In the genomic region with DNA sequence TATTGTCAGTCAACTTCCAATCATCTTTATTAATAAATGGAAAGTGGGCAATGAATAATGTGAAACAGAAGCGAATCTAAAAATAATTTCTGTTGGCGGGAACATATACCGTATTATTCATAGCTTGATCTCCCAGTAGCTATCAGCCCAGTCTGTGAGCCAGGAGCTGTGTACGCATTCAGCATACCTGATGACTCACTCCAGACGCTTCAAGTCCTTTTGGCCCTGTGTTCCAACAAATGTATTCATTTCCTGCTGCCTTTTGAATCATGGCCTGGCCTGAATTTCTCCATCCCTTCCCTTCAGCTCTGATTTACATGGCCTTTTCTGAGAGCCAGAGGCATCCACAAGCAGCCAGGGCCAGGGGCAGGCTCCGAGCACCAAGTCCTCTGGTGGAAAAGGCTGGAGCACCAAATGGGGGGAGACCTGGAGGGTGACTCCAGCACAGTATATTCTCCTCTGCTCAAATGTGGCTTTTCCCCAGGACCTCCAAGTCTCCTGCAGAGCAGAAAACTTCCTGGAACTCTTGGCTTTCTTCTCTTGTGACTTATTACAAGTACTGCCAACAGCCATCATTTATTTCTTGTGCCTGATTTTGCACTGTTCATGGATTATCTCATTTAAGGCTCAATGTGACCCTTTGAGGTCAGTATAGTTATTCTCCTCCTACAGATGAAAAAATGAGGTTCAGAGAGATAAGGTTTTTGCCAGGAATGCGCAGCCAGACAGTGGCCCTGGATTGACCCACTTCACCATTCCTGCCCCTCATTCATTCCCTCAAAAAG, we compare ENCODE assay signal across 12 cellular contexts.
A peak's percentile ranks its signal among the peaks of the same experiment; 100 is the strongest.
DNase-seq lines count a peak whose midpoint lies in the region; ATAC-seq and TF ChIP-seq lines count a peak whose summit lies in the region.
"Had no signal": no experiment of that assay in that cellular context is flagged by ENCODE, and none has a peak within 500 bp of the region (broad histone marks: within the 10 kb centered on the region; RNA-seq: fewer than 3 reads in every experiment).

No MANE protein-coding gene starts in this region.

- H3K27ac Mint-ChIP-seq in GM23338 (0 out of 2 replicates have a peak overlapping the region, but pooled peaks have one; percentile 51), neural progenitor cell (no peak overlapping the region)
- H3K27ac Mint-ChIP-seq: activated B cell treated with CpG ODN at 0.5 μM for 24 hours had no signal

- no peaks in the 10 kb centered on the region; the same call in 1 of the 2 replicates for H3K36me3 ChIP-seq in GM23338 (ENCODE audit: insufficient read depth)
- no peaks in the 10 kb centered on the region for H3K36me3 ChIP-seq in neural progenitor cell
- H3K36me3 ChIP-seq: colonic mucosa had no signal

- H3K4me1 Mint-ChIP-seq in GM23338 (peaks cover 23% of the 10 kb centered on the region), neural progenitor cell (peaks cover 6% of the 10 kb centered on the region)
- H3K4me1 Mint-ChIP-seq: activated B cell treated with CpG ODN at 0.5 μM for 24 hours, neural crest cell had no signal

- H3K27ac ChIP-seq in GM23338 (ENCODE audit: low read depth) (no peak overlapping the region), neural progenitor cell (no peak overlapping the region)
- H3K27ac ChIP-seq: colonic mucosa had no signal

- no peak overlapping the region for H3K9ac ChIP-seq in neural progenitor cell

- no peak overlapping the region for H3K4me2 ChIP-seq in GM23338
- H3K4me2 ChIP-seq in neural progenitor cell, result no peak overlapping the region

- no peaks in the 10 kb centered on the region for H3K79me2 ChIP-seq in GM23338 (replicated peaks; ENCODE audit: insufficient read depth)
- no peaks in the 10 kb centered on the region for H3K79me2 ChIP-seq in neural progenitor cell (ENCODE audit: low read depth)

- H3K4me3 Mint-ChIP-seq in GM23338, result no peak overlapping the region
- no peak overlapping the region for H3K4me3 Mint-ChIP-seq in neural progenitor cell
- H3K4me3 Mint-ChIP-seq: activated B cell treated with CpG ODN at 0.5 μM for 24 hours, neural crest cell had no signal

- H3K9me2 ChIP-seq in GM23338 (ENCODE audit: insufficient read depth), result peaks cover 3% of the 10 kb centered on the region

- H3K9me3 ChIP-seq in neural progenitor cell (ENCODE audit: low read depth), result no peaks in the 10 kb centered on the region
- H3K9me3 ChIP-seq: colonic mucosa had no signal

- H3K27me3 Mint-ChIP-seq in GM23338 (ENCODE audit: insufficient read depth, low read depth, poor library complexity) (peaks cover 2% of the 10 kb centered on the region), neural progenitor cell (ENCODE audit: insufficient read depth, low read depth) (peaks cover 8% of the 10 kb centered on the region)

- H2AFZ ChIP-seq in GM23338, result no peak overlapping the region
- no peak overlapping the region for H2AFZ ChIP-seq in neural progenitor cell (replicated peaks)

- H3K27me3 ChIP-seq in GM23338 (ENCODE audit: insufficient read depth) (no peaks in the 10 kb centered on the region), neural progenitor cell (no peaks in the 10 kb centered on the region)
- H3K27me3 ChIP-seq: colonic mucosa had no signal

- H3K4me1 ChIP-seq in GM23338 (ENCODE audit: insufficient read depth), result peaks cover 24% of the 10 kb centered on the region
- H3K4me1 ChIP-seq in neural progenitor cell, result no peaks in the 10 kb centered on the region
- H3K4me1 ChIP-seq: colonic mucosa had no signal

- peaks cover 8% of the 10 kb centered on the region for H3K36me3 Mint-ChIP-seq in GM23338 (ENCODE audit: low read depth)
- peaks cover 2% of the 10 kb centered on the region for H3K36me3 Mint-ChIP-seq in neural progenitor cell

- peak; percentile 27 for DNase-seq in GM23338 (ENCODE audit: low spot score)
- DNase-seq in SW480 (ENCODE audit: low spot score), result peak; percentile 57
- DNase-seq in glomerular endothelial cell (ENCODE audit: extremely low read depth, low read depth, low spot score), result peak; percentile 29
- peak; percentile 97 for DNase-seq in skeletal muscle cell (ENCODE audit: low read depth)
- DNase-seq in stimulated activated naive CD8-positive, alpha-beta T cell treated with anti-CD3 and anti-CD28 coated beads, Interleukin-15, Interleukin-2, amounts not matched to agents 100 U/mL and 50 U/mL, for 24 hours, result no peak
- DNase-seq in neural progenitor cell (ENCODE audit: low spot score), result no peak
- DNase-seq in NCI-H2227 treated with DMSO at 0.1 percent for 48 hours (lab: John Stamatoyannopoulos, UW), result no peak
- DNase-seq: activated B cell treated with CpG ODN at 0.5 μM for 24 hours, colonic mucosa, NCI-H1694 had no signal

- TF ChIP-seq POLR2A in GM18505 (IDR thresholded peaks at IDR 0.05; ENCODE audit: borderline replicate concordance, extremely low read depth, insufficient read depth, insufficient read length), result no peak

- H3F3A ChIP-seq in GM23338 (replicated peaks; ENCODE audit: low read depth) (no peaks in the 10 kb centered on the region), neural progenitor cell (ENCODE audit: low read depth) (no peaks in the 10 kb centered on the region)

- no peak for ATAC-seq in GM23338
- no peak for ATAC-seq in stimulated activated naive CD8-positive, alpha-beta T cell treated with anti-CD3 and anti-CD28 coated beads, Interleukin-15, Interleukin-2, amounts not matched to agents 100 U/mL and 50 U/mL, for 24 hours
- ATAC-seq in GM18505 (IDR thresholded peaks at IDR 0.05; ENCODE audit: unreplicated experiment), result no peak

- TF ChIP-seq CTCF in GM23338 (conservative IDR thresholded peaks at IDR 0.05; ENCODE audit: low read depth in 2 of 2) (no peak), neural progenitor cell (IDR thresholded peaks at IDR 0.05) (no peak)

- H4K20me1 ChIP-seq in GM23338 (replicated peaks; ENCODE audit: insufficient read depth) (no peaks in the 10 kb centered on the region), neural progenitor cell (ENCODE audit: low read depth) (no peaks in the 10 kb centered on the region)

- peaks cover 19% of the 10 kb centered on the region for H3K9me3 Mint-ChIP-seq in GM23338
- H3K9me3 Mint-ChIP-seq in neural progenitor cell, result peaks cover 16% of the 10 kb centered on the region

- H3K4me3 ChIP-seq in GM23338 (no peak overlapping the region), skeletal muscle cell (ENCODE audit: low read depth, low read length) (no peak overlapping the region), neural progenitor cell (no peak overlapping the region)
- H3K4me3 ChIP-seq: colonic mucosa had no signal

TF ChIP-seq in GM23338, 12 proteins besides CTCF, POLR2A, EP300 and RAD21 (continues in another document):
- TF ChIP-seq POLR2AphosphoS5 (IDR thresholded peaks at IDR 0.05; ENCODE audit: low read depth), result no peak
- no peak for TF ChIP-seq CREB1 (CRISPR knock-in tag; IDR thresholded peaks at IDR 0.05; ENCODE audit: low read depth)
- TF ChIP-seq ZNF331 (CRISPR knock-in tag; IDR thresholded peaks at IDR 0.05; ENCODE audit: low read depth), result no peak
- TF ChIP-seq STAT1 (IDR thresholded peaks at IDR 0.05; ENCODE audit: unreplicated experiment), result no peak

Comparison
In these comparisons a context has a peak if more than half of its experiments do, and no peak if none do; other contexts are left out.
1. DNase-seq: peak in GM23338 (single experiment), SW480 (single experiment), glomerular endothelial cell (single experiment) and skeletal muscle cell (single experiment); none in stimulated activated naive CD8-positive, alpha-beta T cell treated with anti-CD3 and anti-CD28 coated beads, Interleukin-15, Interleukin-2, amounts not matched to agents 100 U/mL and 50 U/mL, for 24 hours (single experiment), neural progenitor cell (single experiment) and NCI-H2227 treated with DMSO at 0.1 percent for 48 hours (single experiment).